8 cellular contexts compared by ENCODE assay signal in genomic region chr15:72227720-72228119, GRCh38. TPM values are rescaled to one million over a fixed set of nuclear protein-coding genes. Genes with fewer than 3 reads are reported as not detected.
DNase-seq lines count a peak whose midpoint lies in the region; ATAC-seq and TF ChIP-seq lines count a peak whose summit lies in the region.

No MANE protein-coding gene starts in this region.

- CTCF ChIA-PET in PC-3 (lab: Charles Lee), result interaction anchor here (0.7 kb wide), 1 partner anchor 384 kb away, joined by 3 read pairs; no protein-coding TSS in a partner anchor

- no peaks in the 10 kb centered on the region for H3K27me3 ChIP-seq in PC-3 (ENCODE audit: low read length)
- H3K27me3 ChIP-seq in trophoblast cell (ENCODE audit: insufficient read depth, low read length), result no peaks in the 10 kb centered on the region

- H3K14ac ChIP-seq in trophoblast cell (ENCODE audit: low read length), result no peak overlapping the region

- H3K9me2 ChIP-seq in PC-3 (replicated peaks; ENCODE audit: low read length), result no peaks in the 10 kb centered on the region

- H3K18ac ChIP-seq in trophoblast cell (ENCODE audit: low read length), result no peak overlapping the region

- no peak overlapping the region for H4K12ac ChIP-seq in trophoblast cell (ENCODE audit: low read depth, low read length)

- H2BK5ac ChIP-seq in trophoblast cell (ENCODE audit: low read depth, low read length, poor library complexity), result no peak overlapping the region

- peaks cover 24% of the 10 kb centered on the region for H3K79me1 ChIP-seq in trophoblast cell (ENCODE audit: low read length)

- H2BK120ac ChIP-seq in trophoblast cell (ENCODE audit: insufficient read depth, low read length, poor library complexity), result no peak overlapping the region

- TF ChIP-seq CTCF in PC-3 (conservative IDR thresholded peaks at IDR 0.05; ENCODE audit: low read depth, low read length) (no peak), choroid plexus epithelial cell (conservative IDR thresholded peaks at IDR 0.05; ENCODE audit: low read depth, low read length) (no peak)

- H4K8ac ChIP-seq in trophoblast cell (ENCODE audit: low read depth, low read length), result no peak overlapping the region

- intact Hi-C loops in PC-3 (cut with micrococcal nuclease), result loop anchor here (10.0 kb wide), 1 partner anchor 247 kb away; the partner anchor contains the start of gene ARIH1

- H2AFZ ChIP-seq in PC-3 (ENCODE audit: low read length) (no peak overlapping the region), trophoblast cell (ENCODE audit: insufficient read depth, low read length, poor library complexity) (no peak overlapping the region)

- H4K20me1 ChIP-seq in PC-3 (ENCODE audit: low read length), result peaks cover 53% of the 10 kb centered on the region

- H3K36me3 ChIP-seq in PC-3 (ENCODE audit: low read depth, low read length) (peaks cover 35% of the 10 kb centered on the region), trophoblast cell (ENCODE audit: control insufficient read depth in 1 of 2, insufficient read depth in 2 of 2, low read length in 2 of 2) (peaks cover 9 to 17% of the 10 kb centered on the region in 2 experiments)

- H3K23ac ChIP-seq in trophoblast cell (ENCODE audit: low read length), result no peak overlapping the region

- H3K9ac ChIP-seq in PC-3 (ENCODE audit: low read length) (peak overlapping the region; percentile 95), trophoblast cell (ENCODE audit: low read length) (no peak overlapping the region)

- H2AK5ac ChIP-seq in trophoblast cell (ENCODE audit: low read length), result no peak overlapping the region

- WGBS in trophoblast cell (ENCODE audit: extremely low coverage, insufficient coverage, insufficient read length), result no CpG with 5 or more reads among the region's 4 CpGs

- H3K27ac ChIP-seq in PC-3 (ENCODE audit: low read length), result peak overlapping the region; percentile 86
- H3K27ac ChIP-seq in trophoblast cell (ENCODE audit: low read depth, low read length), result peak overlapping the region; percentile 91

- POLR2A ChIA-PET in PC-3 (lab: Charles Lee; ENCODE audit: unreplicated experiment), result no interaction called here

- DNase-seq in PC-3 (peak; percentile 23), choroid plexus epithelial cell (ENCODE audit: low read depth) (no peak), trophoblast cell (peak in 1 of 2 donors; percentile 20), GOT3 (lab: John Stamatoyannopoulos, UW) (no peak), activated gamma-delta T cell (lab: John Stamatoyannopoulos, UW) (no peak), NCI-H128 (lab: John Stamatoyannopoulos, UW; ENCODE audit: unreplicated experiment) (no peak)

- H3K4me3 ChIP-seq in GM08714 (ENCODE audit: low read length), result peak overlapping the region; percentile 92
- H3K4me3 ChIP-seq in PC-3 (ENCODE audit: low read length), result peak overlapping the region; percentile 93
- peak overlapping the region; percentile 87 for H3K4me3 ChIP-seq in choroid plexus epithelial cell (ENCODE audit: low read depth, low read length)
- H3K4me3 ChIP-seq in trophoblast cell (ENCODE audit: low read depth, low read length), result no peak overlapping the region

- H3K4ac ChIP-seq in trophoblast cell (ENCODE audit: low read depth, low read length), result peak overlapping the region; percentile 64

- H4K91ac ChIP-seq in trophoblast cell (ENCODE audit: low read depth, low read length), result no peak overlapping the region

- peaks cover 21% of the 10 kb centered on the region for H3F3A ChIP-seq in PC-3 (ENCODE audit: low read length, unreplicated experiment)

- H3K4me2 ChIP-seq in PC-3 (ENCODE audit: low read length) (peak overlapping the region; percentile 89), trophoblast cell (ENCODE audit: low read length) (peak overlapping the region; percentile 4)

- H3K9me3 ChIP-seq in PC-3 (ENCODE audit: low read length) (no peaks in the 10 kb centered on the region), trophoblast cell (ENCODE audit: insufficient read depth, low read depth, low read length) (no peaks in the 10 kb centered on the region)

- H3K4me1 ChIP-seq in PC-3 (ENCODE audit: insufficient read depth, low read length) (peaks cover 42% of the 10 kb centered on the region), trophoblast cell (ENCODE audit: control insufficient read depth in 1 of 2, insufficient read depth in 2 of 2, low read length in 2 of 2) (peaks cover 16 to 22% of the 10 kb centered on the region in 2 experiments)

- no TSS peak for BruUV-seq in PC-3 (replicated peaks; lab: Mats Ljungman, UMichigan)

- H2BK12ac ChIP-seq in trophoblast cell (ENCODE audit: low read length), result no peak overlapping the region

- H3K79me2 ChIP-seq in PC-3 (ENCODE audit: low read length) (peaks cover 92% of the 10 kb centered on the region), trophoblast cell (ENCODE audit: control insufficient read depth, insufficient read depth, low read length, poor library complexity) (peaks cover 35% of the 10 kb centered on the region)

- no peak for ATAC-seq in PC-3
- no peak for ATAC-seq in GM18520 (IDR thresholded peaks at IDR 0.05; ENCODE audit: unreplicated experiment)

RNA-seq across cellular contexts. Expression of gene PKM, which starts 3.3 kb away (rescaled TPM):
- total RNA-seq in PC-3 (2014; rRNA removed), result 1,963 and 2,296 TPM in 2 replicates
- polyA plus RNA-seq in trophoblast cell (2013), result 887 and 913 TPM in 2 replicates

RNA-seq across cellular contexts. Expression of gene GRAMD2A, which starts 30.1 kb away (rescaled TPM):
- 0.07 TPM in 1 of 2 replicates, not detected in the other for total RNA-seq in PC-3 (2014; rRNA removed)
- 11.9 and 13.4 TPM in 2 replicates for polyA plus RNA-seq in trophoblast cell (2013)

RNA-seq across cellular contexts. Expression of gene PARP6, which starts 44.6 kb away (rescaled TPM):
- not detected in 2 replicates for total RNA-seq in PC-3 (2014; rRNA removed)
- 38.4 and 42.8 TPM in 2 replicates for polyA plus RNA-seq in trophoblast cell (2013)
